ENCODE assay signal across 8 cellular contexts in the genomic region with DNA sequence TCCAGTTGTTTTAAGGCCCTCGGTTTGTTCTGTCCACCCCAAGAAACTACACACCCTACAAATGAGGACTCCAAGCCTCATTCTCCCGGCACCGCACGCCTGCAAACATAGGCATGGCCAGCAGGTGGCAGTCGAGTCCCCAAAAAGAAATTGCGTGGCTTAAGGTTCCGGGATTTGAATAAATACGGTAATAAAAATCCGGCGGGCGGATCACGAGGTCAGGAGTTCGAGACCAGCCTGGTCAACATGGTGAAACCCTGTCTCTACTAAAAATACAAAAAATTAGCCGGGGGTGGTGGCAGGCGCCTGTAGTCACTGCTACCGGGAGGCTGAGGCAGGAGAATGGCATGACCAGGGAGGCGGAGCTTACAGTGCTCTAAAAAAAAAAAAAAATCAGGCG. TPM values are rescaled to one million over a fixed set of nuclear protein-coding genes. Genes with fewer than 3 reads are reported as not detected.
A peak's percentile ranks its signal among the peaks of the same experiment; 100 is the strongest.
DNase-seq lines count a peak whose midpoint lies in the region; ATAC-seq and TF ChIP-seq lines count a peak whose summit lies in the region.

No MANE protein-coding gene starts in this region.

- peaks cover 5% of the 10 kb centered on the region for H3K9me3 Mint-ChIP-seq in neural crest cell

- no peaks in the 10 kb centered on the region for H3K9me3 ChIP-seq in DND-41 (ENCODE audit: insufficient read depth, low read length, severe bottlenecking)
- no peaks in the 10 kb centered on the region for H3K9me3 ChIP-seq in OCI-LY7 (ENCODE audit: low read length)

- no peak overlapping the region for H3K9ac ChIP-seq in DND-41 (ENCODE audit: low read depth, low read length)

- H3K4me1 ChIP-seq in DND-41 (ENCODE audit: insufficient read depth, low read length), result peaks cover 5% of the 10 kb centered on the region; the same call in 1 of the 2 replicates
- peaks cover 13% of the 10 kb centered on the region for H3K4me1 ChIP-seq in OCI-LY7 (ENCODE audit: insufficient read depth, low read length, poor library complexity, severe bottlenecking)

- BruUV-seq in OCI-LY7 (replicated peaks; lab: Mats Ljungman, UMichigan), result no TSS peak

- intact Hi-C loops in OCI-LY7 (cut with micrococcal nuclease; ENCODE audit: unreplicated experiment), result loop anchor here (1.0 to 5.0 kb wide), 3 partner anchors 41 to 145 kb away; partner anchors contain the start of gene SLC25A6

- H2AFZ ChIP-seq in DND-41 (ENCODE audit: low read depth, low read length), result no peak overlapping the region
- no peak overlapping the region; the same call in 1 of the 2 replicates for H2AFZ ChIP-seq in OCI-LY7 (ENCODE audit: low read length)

- H3K79me2 ChIP-seq in DND-41 (ENCODE audit: insufficient read depth, low read length) (no peaks in the 10 kb centered on the region), OCI-LY7 (ENCODE audit: insufficient read depth, low read depth, low read length) (no peaks in the 10 kb centered on the region)

- H3K36me3 Mint-ChIP-seq in neural crest cell (ENCODE audit: low read depth), result no peaks in the 10 kb centered on the region

- H3K27ac ChIP-seq in DND-41 (ENCODE audit: low read length) (no peak overlapping the region), OCI-LY7 (ENCODE audit: low read depth, low read length, poor library complexity, severe bottlenecking) (no peak overlapping the region)

- peak; percentile 89 for TF ChIP-seq CTCF in DND-41 (IDR thresholded peaks at IDR 0.05; ENCODE audit: borderline replicate concordance, extremely low read depth, low read length, poor library complexity, severe bottlenecking)
- peak; percentile 84 for TF ChIP-seq CTCF in HFF-Myc (IDR thresholded peaks at IDR 0.05; ENCODE audit: low read depth, low read length, missing control alignments)
- peak; percentile 88 for TF ChIP-seq CTCF in OCI-LY7 (conservative IDR thresholded peaks at IDR 0.05; ENCODE audit: low read length)
- TF ChIP-seq CTCF in neural crest cell (conservative IDR thresholded peaks at IDR 0.05), result peak; percentile 94

- peaks cover 5% of the 10 kb centered on the region for H3K27me3 Mint-ChIP-seq in neural crest cell (ENCODE audit: low read depth)

- H3K4me3 Mint-ChIP-seq in neural crest cell, result peak overlapping the region; percentile 85

- H4K20me1 ChIP-seq in DND-41 (ENCODE audit: insufficient read depth, low read length) (no peaks in the 10 kb centered on the region), OCI-LY7 (ENCODE audit: insufficient read depth, low read length) (no peaks in the 10 kb centered on the region)

- H3K9me2 ChIP-seq in OCI-LY7 (ENCODE audit: insufficient read depth, low read length), result no peaks in the 10 kb centered on the region

- no peak overlapping the region for H3K27ac Mint-ChIP-seq in neural crest cell (ENCODE audit: unreplicated experiment)

- H3K36me3 ChIP-seq in DND-41 (ENCODE audit: insufficient read depth, low read length) (no peaks in the 10 kb centered on the region), OCI-LY7 (ENCODE audit: insufficient read depth, low read length) (no peaks in the 10 kb centered on the region)

- H3K4me3 ChIP-seq in DND-41 (ENCODE audit: low read depth in 1 of 2, low read length in 2 of 2), result no peak overlapping the region
- H3K4me3 ChIP-seq in HFF-Myc (replicated peaks; ENCODE audit: low read depth, low read length), result no peak overlapping the region
- no peak overlapping the region for H3K4me3 ChIP-seq in OCI-LY7 (ENCODE audit: low read depth, low read length, poor library complexity, severe bottlenecking)

- CTCF ChIA-PET in OCI-LY7 (lab: Charles Lee; ENCODE audit: unreplicated experiment), result no interaction called here

- POLR2A ChIA-PET in OCI-LY7 (lab: Charles Lee), result no interaction called here

- H3K27me3 ChIP-seq in DND-41 (ENCODE audit: insufficient read depth, low read length, poor library complexity), result no peaks in the 10 kb centered on the region

- H3K4me2 ChIP-seq in DND-41 (ENCODE audit: insufficient read depth, low read length) (no peak overlapping the region), OCI-LY7 (ENCODE audit: low read length) (no peak overlapping the region)

- H3K4me1 Mint-ChIP-seq in neural crest cell, result peaks cover 15% of the 10 kb centered on the region

- peak; percentile 77 for DNase-seq in DND-41
- peak; percentile 38 for DNase-seq in HFF-Myc (ENCODE audit: extremely low read depth, low read depth)
- peak; percentile 85 for DNase-seq in OCI-LY7 (ENCODE audit: low spot score)
- peak; percentile 75 for DNase-seq in activated T-cell treated with anti-CD3 and anti-CD28 coated beads for 1 hour (ENCODE audit: low read depth)
- DNase-seq in neural crest cell (ENCODE audit: low read depth, low spot score), result peak; percentile 86
- peak; percentile 28 for DNase-seq in stromal cell of bone marrow (ENCODE audit: low read depth)

- ATAC-seq in DND-41 (ENCODE audit: insufficient read depth, low read depth) (peak; percentile 75), esophagus mucosa (peak; percentile 70), GM21737 (IDR thresholded peaks at IDR 0.05; ENCODE audit: unreplicated experiment) (no peak)

RNA-seq across cellular contexts. Expression of gene CSF2RA, which starts 21.8 kb away (rescaled TPM):
- not detected in 2 replicates for total RNA-seq in OCI-LY7 (2014; rRNA removed; shearing (Covaris generic))
- total RNA-seq in OCI-LY7 (2022) (not detected in 2 replicates), esophagus mucosa (3.3 TPM), neural crest cell (1.3 and 1.4 TPM in 2 replicates)

RNA-seq across cellular contexts. Expression of gene CRLF2, which starts 34.4 kb away (rescaled TPM):
- total RNA-seq in OCI-LY7 (2014; rRNA removed; shearing (Covaris generic)), result 1.0 and 3.3 TPM in 2 replicates
- total RNA-seq in OCI-LY7 (2022) (0.80 and 1.2 TPM in 2 replicates), esophagus mucosa (not detected), neural crest cell (0.30 TPM in 1 of 2 replicates, not detected in the other)

Comparison
In these comparisons a context has a peak if more than half of its experiments do, and no peak if none do; other contexts are left out.
1. DNase-seq: peak in every context shown above with its lines; median percentile 86 in neural crest cell; 85 in OCI-LY7; 77 in DND-41; 75 in activated T-cell treated with anti-CD3 and anti-CD28 coated beads for 1 hour; 38 in HFF-Myc; 28 in stromal cell of bone marrow.